ENCODE assay signal across 13 cellular contexts in genomic region chr5:133830911-133831310, GRCh38.
"Had no signal": no experiment of that assay in that cellular context is flagged by ENCODE, and none has a peak within 500 bp of the region (broad histone marks: within the 10 kb centered on the region; RNA-seq: fewer than 3 reads in every experiment).

No MANE protein-coding gene starts in this region.

- DNase-seq: activated CD4-positive, alpha-beta T cell treated with anti-CD3 and anti-CD28 coated beads, Interleukin-2, amount 50 U/mL, for 4 hours; activated CD4-positive, CD25-positive, alpha-beta regulatory T cell treated with anti-CD3 and anti-CD28 coated beads, Interleukin-2, amount 50 U/mL, for 72 hours; activated gamma-delta T cell treated with Interleukin-2 at 50 U/mL for 16 hours; activated naive CD8-positive, alpha-beta T cell treated with anti-CD3 and anti-CD28 coated beads for 36 hours; activated T-cell treated with anti-CD3 and anti-CD28 coated beads, Interleukin-2, amount 50 U/mL, for 72 hours; dorsolateral prefrontal cortex; lower lobe of right lung; naive B cell; stimulated activated CD4-positive, alpha-beta T cell treated with anti-CD3 and anti-CD28 coated beads, Interleukin-15, amount 100 ng/mL, for 24 hours; stimulated activated CD4-positive, alpha-beta T cell treated with anti-CD3 and anti-CD28 coated beads, Interleukin-4, amount 100 ng/mL, for 4 hours had no signal

- H3K9me3 Mint-ChIP-seq: activated T-cell treated with anti-CD3 and anti-CD28 coated beads, Interleukin-2, amount 50 U/mL, for 72 hours had no signal

- H3K27me3 ChIP-seq: breast epithelium, vagina had no signal

- H3K27me3 Mint-ChIP-seq: activated naive CD8-positive, alpha-beta T cell treated with anti-CD3 and anti-CD28 coated beads for 36 hours; naive B cell had no signal

- H3K9me3 ChIP-seq: breast epithelium, lower lobe of right lung, tibial artery, vagina had no signal

- H3K27ac ChIP-seq: breast epithelium, dorsolateral prefrontal cortex, lower lobe of right lung, tibial artery, vagina had no signal

- H3K27ac Mint-ChIP-seq: activated naive CD8-positive, alpha-beta T cell treated with anti-CD3 and anti-CD28 coated beads for 36 hours; activated T-cell treated with anti-CD3 and anti-CD28 coated beads, Interleukin-2, amount 50 U/mL, for 72 hours had no signal

- H3K4me3 Mint-ChIP-seq: activated naive CD8-positive, alpha-beta T cell treated with anti-CD3 and anti-CD28 coated beads for 36 hours; activated T-cell treated with anti-CD3 and anti-CD28 coated beads, Interleukin-2, amount 50 U/mL, for 72 hours had no signal

- H3K4me3 ChIP-seq: breast epithelium, dorsolateral prefrontal cortex, lower lobe of right lung, tibial artery, vagina had no signal

- H3K4me1 ChIP-seq: breast epithelium, lower lobe of right lung, tibial artery, vagina had no signal

- H3K36me3 ChIP-seq: breast epithelium, lower lobe of right lung, tibial artery, vagina had no signal

- H3K36me3 Mint-ChIP-seq: activated naive CD8-positive, alpha-beta T cell treated with anti-CD3 and anti-CD28 coated beads for 36 hours had no signal
